19 cellular contexts compared by ENCODE assay signal in genomic region chr20:21862958-21863357, GRCh38.
DNase-seq lines count a peak whose midpoint lies in the region; ATAC-seq and TF ChIP-seq lines count a peak whose summit lies in the region.
"Had no signal": no experiment of that assay in that cellular context is flagged by ENCODE, and none has a peak within 500 bp of the region (broad histone marks: within the 10 kb centered on the region; RNA-seq: fewer than 3 reads in every experiment).

No MANE protein-coding gene starts in this region.

- no peak overlapping the region for H3K18ac ChIP-seq in neuronal stem cell (ENCODE audit: low read length)

- no peak overlapping the region for H2AK5ac ChIP-seq in neuronal stem cell (ENCODE audit: low read depth, low read length)

- peaks cover 24% of the 10 kb centered on the region for H3K4me1 Mint-ChIP-seq in endodermal cell
- H3K4me1 Mint-ChIP-seq: CD4-positive, CD25-positive, alpha-beta regulatory T cell; CD8-positive, alpha-beta memory T cell; IgD-negative memory B cell had no signal

- peaks cover 12% of the 10 kb centered on the region for H3K9me3 Mint-ChIP-seq in endodermal cell

- DNase-seq in endodermal cell (no peak), neuronal stem cell (ENCODE audit: low spot score) (no peak), aorta (no peak), SIG-M5 (lab: John Stamatoyannopoulos, UW) (no peak), H4 (ENCODE audit: low spot score) (no peak)
- DNase-seq: ACHN; BE2C; CD4-positive, CD25-positive, alpha-beta regulatory T cell; CD8-positive, alpha-beta memory T cell; DMS79 treated with DMSO at 0.1 percent for 48 hours; GF-D8; GM23248; Karpas-422; KBM-7 had no signal

- H3K9me3 ChIP-seq in HEK293 (ENCODE audit: control insufficient read depth, insufficient read depth, low read depth, low read length) = no peaks in the 10 kb centered on the region
- H3K9me3 ChIP-seq in endodermal cell (ENCODE audit: control insufficient read depth, low read length) = no peaks in the 10 kb centered on the region
- H3K9me3 ChIP-seq in neuronal stem cell (replicated peaks in 1 of 2; ENCODE audit: control insufficient read depth in 2 of 2, insufficient read depth in 1 of 2, low read depth in 1 of 2, low read length in 2 of 2) = no peaks in the 10 kb centered on the region
- H3K9me3 ChIP-seq in aorta (ENCODE audit: control insufficient read depth, low read length) = no peaks in the 10 kb centered on the region
- H3K9me3 ChIP-seq: BE2C, HAP-1 had no signal

- peaks cover 52% of the 10 kb centered on the region for H3K27me3 Mint-ChIP-seq in endodermal cell (ENCODE audit: insufficient read depth)
- H3K27me3 Mint-ChIP-seq: CD4-positive, CD25-positive, alpha-beta regulatory T cell; CD8-positive, alpha-beta memory T cell; IgD-negative memory B cell had no signal

- no peak overlapping the region for H4K91ac ChIP-seq in neuronal stem cell (ENCODE audit: low read depth, low read length, poor library complexity)

- no peak overlapping the region for H2BK12ac ChIP-seq in neuronal stem cell (ENCODE audit: low read length)

- CTCF ChIA-PET in HEK293 (lab: Yijun Ruan, JAX) = no interaction called here

- H3K4me1 ChIP-seq in HEK293 (ENCODE audit: control insufficient read depth, insufficient read depth, low read length) = no peaks in the 10 kb centered on the region
- H3K4me1 ChIP-seq in endodermal cell (ENCODE audit: control insufficient read depth, insufficient read depth, low read length) = peaks cover 8% of the 10 kb centered on the region
- peaks cover 0 to 3% of the 10 kb centered on the region in 2 donors for H3K4me1 ChIP-seq in neuronal stem cell (ENCODE audit: control insufficient read depth in 2 of 2, insufficient read depth in 1 of 2, low read depth in 1 of 2, low read length in 2 of 2)
- no peaks in the 10 kb centered on the region for H3K4me1 ChIP-seq in aorta (ENCODE audit: control insufficient read depth in 1 of 2, insufficient read depth in 2 of 2, low read length in 2 of 2)
- H3K4me1 ChIP-seq: BE2C, HAP-1 had no signal

- H2BK15ac ChIP-seq in neuronal stem cell (ENCODE audit: low read length) = no peak overlapping the region

- peak overlapping the region; percentile 18 for H3K4me3 Mint-ChIP-seq in endodermal cell
- H3K4me3 Mint-ChIP-seq: CD4-positive, CD25-positive, alpha-beta regulatory T cell; CD8-positive, alpha-beta memory T cell; IgD-negative memory B cell had no signal

- H3K79me1 ChIP-seq in neuronal stem cell (ENCODE audit: low read depth, low read length) = no peaks in the 10 kb centered on the region

- no peak overlapping the region for H3K4me2 ChIP-seq in neuronal stem cell (ENCODE audit: insufficient read depth, low read length, poor library complexity, severe bottlenecking)

- no peak overlapping the region for H3K14ac ChIP-seq in neuronal stem cell (ENCODE audit: low read length)

- H4K8ac ChIP-seq in neuronal stem cell (ENCODE audit: low read depth, low read length) = no peak overlapping the region

- WGBS in endodermal cell (ENCODE audit: insufficient coverage in 1 of 2, insufficient read length in 1 of 2), 2 experiments = 91 to 92% methylated on average over 6 to 10 of the region's 10 CpGs
- WGBS in neuronal stem cell (ENCODE audit: extremely low coverage in 2 of 2, insufficient read length in 2 of 2, insufficient replicate concordance in 1 of 2), 2 donors = no CpG with 5 or more reads among the region's 10 CpGs
- WGBS in aorta, 2 donors = 82 to 87% methylated on average over 10 of the region's 10 CpGs

- no peak overlapping the region for H3K23ac ChIP-seq in neuronal stem cell (ENCODE audit: low read depth, low read length, poor library complexity)

- ATAC-seq in aorta (ENCODE audit: low FRiP score) = peak; percentile 22
- no peak for ATAC-seq in GM21360 (IDR thresholded peaks at IDR 0.05; ENCODE audit: unreplicated experiment)

- TF ChIP-seq CTCF in HEK293 (tag by site-specific recombination; IDR thresholded peaks at IDR 0.05) (no peak), endodermal cell (conservative IDR thresholded peaks at IDR 0.05) (no peak)

- no peak overlapping the region for H2BK5ac ChIP-seq in neuronal stem cell (ENCODE audit: low read length)

- peaks cover 27% of the 10 kb centered on the region for H3K27me3 ChIP-seq in endodermal cell (ENCODE audit: control insufficient read depth, insufficient read depth, low read length, poor library complexity, severe bottlenecking)
- H3K27me3 ChIP-seq in neuronal stem cell (ENCODE audit: control insufficient read depth in 3 of 3, insufficient read depth in 3 of 3, low read depth in 1 of 3, low read length in 3 of 3) = no peaks in the 10 kb centered on the region
- H3K27me3 ChIP-seq in aorta (ENCODE audit: control insufficient read depth in 1 of 2, insufficient read depth in 2 of 2, low read length in 1 of 2) = no peaks in the 10 kb centered on the region
- H3K27me3 ChIP-seq: BE2C had no signal

- H3K4ac ChIP-seq in neuronal stem cell (ENCODE audit: low read length) = no peak overlapping the region

- H2BK120ac ChIP-seq in neuronal stem cell (ENCODE audit: low read depth, low read length) = no peak overlapping the region

- POLR2A ChIA-PET in HEK293 (lab: Yijun Ruan, JAX) = no interaction called here

- no peak overlapping the region for H3K27ac ChIP-seq in HEK293 (ENCODE audit: extremely low read depth, low read depth, low read length)
- no peak overlapping the region for H3K27ac ChIP-seq in endodermal cell (ENCODE audit: low read depth, low read length)
- no peak overlapping the region for H3K27ac ChIP-seq in neuronal stem cell (replicated peaks; ENCODE audit: low read length)
- no peak overlapping the region for H3K27ac ChIP-seq in aorta (ENCODE audit: low read depth in 1 of 2, low read length in 2 of 2)
- H3K27ac ChIP-seq: GM23248, HL-60 had no signal

- intact Hi-C loops in aorta (cut with DNase I) = loop anchor here in 1 of 2 donors (10.0 kb wide), 1 partner anchor 58 kb away; no protein-coding TSS in a partner anchor

- no peaks in the 10 kb centered on the region for H3K36me3 Mint-ChIP-seq in endodermal cell (ENCODE audit: low read depth)
- H3K36me3 Mint-ChIP-seq: CD4-positive, CD25-positive, alpha-beta regulatory T cell; CD8-positive, alpha-beta memory T cell; IgD-negative memory B cell had no signal

- no peak overlapping the region for H3K4me3 ChIP-seq in HEK293 (ENCODE audit: low read depth, low read length)
- peak overlapping the region; percentile 61 for H3K4me3 ChIP-seq in endodermal cell (ENCODE audit: low read length)
- peak overlapping the region in 1 of 2 donors; percentile 33 for H3K4me3 ChIP-seq in neuronal stem cell (ENCODE audit: low read length in 2 of 2)
- H3K4me3 ChIP-seq in aorta (ENCODE audit: low read length in 2 of 2) = no peak overlapping the region
- H3K4me3 ChIP-seq: GM23248, HAP-1 had no signal

- no peak overlapping the region for H2AFZ ChIP-seq in neuronal stem cell (ENCODE audit: low read length)
- H2AFZ ChIP-seq: GM23248 had no signal

- H3K9ac ChIP-seq in endodermal cell (ENCODE audit: extremely low read depth, low read length, poor library complexity, severe bottlenecking) = no peak overlapping the region
- peak overlapping the region; percentile 66 for H3K9ac ChIP-seq in neuronal stem cell (ENCODE audit: low read depth, low read length, poor library complexity)
- H3K9ac ChIP-seq: GM23248 had no signal

- H3K36me3 ChIP-seq in HEK293 (ENCODE audit: control insufficient read depth in 2 of 2, insufficient read depth in 1 of 2, low read length in 2 of 2) (no peaks in the 10 kb centered on the region), endodermal cell (ENCODE audit: control insufficient read depth, insufficient read depth, low read length) (no peaks in the 10 kb centered on the region), neuronal stem cell (replicated peaks in 1 of 2; ENCODE audit: control insufficient read depth in 2 of 2, insufficient read depth in 2 of 2, low read length in 2 of 2) (no peaks in the 10 kb centered on the region), aorta (ENCODE audit: control insufficient read depth in 1 of 2, insufficient read depth in 2 of 2, low read length in 1 of 2) (no peaks in the 10 kb centered on the region)
- H3K36me3 ChIP-seq: BE2C, HAP-1 had no signal

- H3K27ac Mint-ChIP-seq in endodermal cell = no peak overlapping the region
- H3K27ac Mint-ChIP-seq: CD4-positive, CD25-positive, alpha-beta regulatory T cell; CD8-positive, alpha-beta memory T cell; IgD-negative memory B cell had no signal

TF ChIP-seq in HEK293, 187 proteins besides CTCF, POLR2A, EP300 and RAD21:
- TF ChIP-seq ZNF549 (tag by site-specific recombination; IDR thresholded peaks at IDR 0.05) (no peak), ZSCAN4 (tag by site-specific recombination; IDR thresholded peaks at IDR 0.05) (peak; percentile 55; the same call in 1 of the 2 replicates), SETDB1 (IDR thresholded peaks at IDR 0.05; ENCODE audit: insufficient read length, low read length) (no peak)
